ENCODE assay signal across 19 cellular contexts in genomic region chr1:45545553-45546310, GRCh38. TPM values are rescaled to one million over a fixed set of nuclear protein-coding genes. Genes with fewer than 3 reads are reported as not detected.
DNase-seq lines count a peak whose midpoint lies in the region; ATAC-seq and TF ChIP-seq lines count a peak whose summit lies in the region.
"Had no signal": no experiment of that assay in that cellular context is flagged by ENCODE, and none has a peak within 500 bp of the region (broad histone marks: within the 10 kb centered on the region; RNA-seq: fewer than 3 reads in every experiment).

No MANE protein-coding gene starts in this region.

- H3K4me1 ChIP-seq in CD4-positive, alpha-beta memory T cell (ENCODE audit: insufficient read depth, low read length), result peaks cover 35% of the 10 kb centered on the region
- H3K4me1 ChIP-seq in A673 (ENCODE audit: insufficient read depth, low read length, poor library complexity, severe bottlenecking), result no peaks in the 10 kb centered on the region

- peak; percentile 19 for ATAC-seq in GM19023 (IDR thresholded peaks at IDR 0.05; ENCODE audit: unreplicated experiment)
- ATAC-seq in natural killer cell treated with Interleukin-12 subunit alpha and Interleukin-12 subunit beta and Interleukin-15 and Interleukin-18, amount 100 ng/mL, for 72 hours, result no peak

- H3K27ac Mint-ChIP-seq in CD4-positive, alpha-beta memory T cell, result peak overlapping the region; percentile 14 to 86 (median 84)
- H3K27ac Mint-ChIP-seq in activated T-helper 1 cell treated with anti-CD3 and anti-CD28 coated beads, Interleukin-12 subunit alpha, Interleukin-12 subunit beta, Interleukin-2, Interleukin-4 antibody, amounts not matched to agents 30 ng/mL and 10 ng/mL and 1 ng/mL, durations not matched to agents 14 hours and 24 hours and 36 hours, result peak overlapping the region; percentile 80
- H3K27ac Mint-ChIP-seq in natural killer cell treated with Interleukin-12 subunit alpha and Interleukin-12 subunit beta and Interleukin-15 and Interleukin-18, amount 100 ng/mL, for 72 hours, result peak overlapping the region; percentile 35 to 48
- H3K27ac Mint-ChIP-seq: activated CD4-positive, alpha-beta memory T cell treated with anti-CD3 and anti-CD28 coated beads, Interleukin-2, amount 10 ng/mL, durations not matched to agents 7 days and 5 days; H9 had no signal

- H3K36me3 ChIP-seq in CD4-positive, alpha-beta memory T cell (ENCODE audit: insufficient read depth, low read length), result no peaks in the 10 kb centered on the region
- no peaks in the 10 kb centered on the region for H3K36me3 ChIP-seq in A673 (ENCODE audit: insufficient read depth, low read length, poor library complexity, severe bottlenecking)
- H3K36me3 ChIP-seq: transverse colon had no signal

- CTCF ChIA-PET in CD4-positive, alpha-beta memory T cell (lab: Charles Lee; ENCODE audit: partially characterized antibody), result interaction anchor here (1.1 to 5.9 kb wide), 4 partner anchors 10 to 40 kb away, joined by 3 to 26 read pairs (median 4); no protein-coding TSS in a partner anchor
- CTCF ChIA-PET in A673 (lab: Charles Lee), result no interaction called here

- H3K4me1 Mint-ChIP-seq in CD4-positive, alpha-beta memory T cell, result peaks cover 25 to 41% (median 31%) of the 10 kb centered on the region in 4 donors
- H3K4me1 Mint-ChIP-seq in activated T-helper 1 cell treated with anti-CD3 and anti-CD28 coated beads, Interleukin-12 subunit alpha, Interleukin-12 subunit beta, Interleukin-2, Interleukin-4 antibody, amounts not matched to agents 30 ng/mL and 10 ng/mL and 1 ng/mL, durations not matched to agents 14 hours and 24 hours and 36 hours (ENCODE audit: low read depth), result peaks cover 40% of the 10 kb centered on the region
- H3K4me1 Mint-ChIP-seq in natural killer cell treated with Interleukin-12 subunit alpha and Interleukin-12 subunit beta and Interleukin-15 and Interleukin-18, amount 100 ng/mL, for 72 hours (ENCODE audit: low read depth in 2 of 2), result peaks cover 28 to 32% of the 10 kb centered on the region in 2 donors

- H3K4me3 ChIP-seq in CD4-positive, alpha-beta memory T cell (ENCODE audit: low read length in 2 of 2), result no peak overlapping the region
- H3K4me3 ChIP-seq in A673 (ENCODE audit: low read depth, low read length, poor library complexity, severe bottlenecking), result no peak overlapping the region
- H3K4me3 ChIP-seq: transverse colon had no signal

- no peak for TF ChIP-seq CTCF in A673 (conservative IDR thresholded peaks at IDR 0.05; ENCODE audit: low read depth, low read length)

- BruUV-seq in A673 (replicated peaks; lab: Mats Ljungman, UMichigan), result no TSS peak

- POLR2A ChIA-PET in CD4-positive, alpha-beta memory T cell (lab: Charles Lee; ENCODE audit: partially characterized antibody), result interaction anchor here (0.8 to 6.6 kb wide), 4 partner anchors 8 to 770 kb away, joined by 3 to 46 read pairs (median 4); partner anchors contain the start of genes PRDX1 and RPS8
- POLR2A ChIA-PET in A673 (lab: Charles Lee; ENCODE audit: low non-redundant PET), result no interaction called here

- no peak for DNase-seq in CD4-positive, alpha-beta memory T cell
- no peak for DNase-seq in activated T-helper 1 cell treated with anti-CD3 and anti-CD28 coated beads, Interleukin-12 subunit alpha, Interleukin-12 subunit beta, Interleukin-2, Interleukin-4 antibody, amounts not matched to agents 30 ng/mL and 10 ng/mL and 1 ng/mL, durations not matched to agents 14 hours and 24 hours and 36 hours (ENCODE audit: low spot score)
- no peak for DNase-seq in natural killer cell treated with Interleukin-12 subunit alpha and Interleukin-12 subunit beta and Interleukin-15 and Interleukin-18, amount 100 ng/mL, for 72 hours (ENCODE audit: low spot score)
- DNase-seq in A673 (ENCODE audit: low spot score) (no peak), AG08395 (ENCODE audit: low spot score) (no peak), iPS-NIHi11 (ENCODE audit: low spot score) (no peak)
- DNase-seq in activated CD4-positive, CD25-positive, alpha-beta regulatory T cell treated with anti-CD3 and anti-CD28 coated beads, Interleukin-2, amount 50 U/mL, for 72 hours, result no peak
- DNase-seq: activated CD4-positive, alpha-beta memory T cell treated with anti-CD3 and anti-CD28 coated beads, Interleukin-2, amount 10 ng/mL, durations not matched to agents 7 days and 5 days; activated effector memory CD4-positive, alpha-beta T cell treated with Interleukin-2 at 50 U/mL for 16 hours; C1 segment of cervical spinal cord; effector CD8-positive, alpha-beta T cell; GDM1; H9; NCI-H2029 treated with DMSO at 0.1 percent for 48 hours; NCI-H774; Right ventricle myocardium superior; transverse colon had no signal

- H3K27me3 ChIP-seq in CD4-positive, alpha-beta memory T cell (ENCODE audit: insufficient read depth, low read length), result no peaks in the 10 kb centered on the region
- H3K27me3 ChIP-seq in A673 (replicated peaks; ENCODE audit: insufficient read depth, low read depth, low read length, poor library complexity), result no peaks in the 10 kb centered on the region
- H3K27me3 ChIP-seq: transverse colon had no signal

- peak overlapping the region in 1 of 8 donors; percentile 17 for H3K4me3 Mint-ChIP-seq in CD4-positive, alpha-beta memory T cell
- peak overlapping the region; percentile 26 for H3K4me3 Mint-ChIP-seq in activated T-helper 1 cell treated with anti-CD3 and anti-CD28 coated beads, Interleukin-12 subunit alpha, Interleukin-12 subunit beta, Interleukin-2, Interleukin-4 antibody, amounts not matched to agents 30 ng/mL and 10 ng/mL and 1 ng/mL, durations not matched to agents 14 hours and 24 hours and 36 hours
- peak overlapping the region; percentile 8 for H3K4me3 Mint-ChIP-seq in natural killer cell treated with Interleukin-12 subunit alpha and Interleukin-12 subunit beta and Interleukin-15 and Interleukin-18, amount 100 ng/mL, for 72 hours
- H3K4me3 Mint-ChIP-seq: activated CD4-positive, alpha-beta memory T cell treated with anti-CD3 and anti-CD28 coated beads, Interleukin-2, amount 10 ng/mL, durations not matched to agents 7 days and 5 days; H9 had no signal

- intact Hi-C loops in CD4-positive, alpha-beta memory T cell (cut with micrococcal nuclease), result no loop called here
- intact Hi-C loops in activated T-helper 1 cell treated with anti-CD3 and anti-CD28 coated beads, Interleukin-12 subunit alpha, Interleukin-12 subunit beta, Interleukin-2, Interleukin-4 antibody, amounts not matched to agents 30 ng/mL and 10 ng/mL and 1 ng/mL, durations not matched to agents 14 hours and 24 hours and 36 hours (cut with micrococcal nuclease), result no loop called here
- intact Hi-C loops in A673 (cut with micrococcal nuclease; ENCODE audit: unreplicated experiment), result no loop called here

- no peaks in the 10 kb centered on the region for H3K9me3 ChIP-seq in CD4-positive, alpha-beta memory T cell (ENCODE audit: control insufficient read depth in 1 of 2, low read length in 2 of 2)
- no peaks in the 10 kb centered on the region for H3K9me3 ChIP-seq in A673 (ENCODE audit: low read depth, low read length, poor library complexity, severe bottlenecking)
- H3K9me3 ChIP-seq: transverse colon had no signal

- H3K9me3 Mint-ChIP-seq in CD4-positive, alpha-beta memory T cell, result no peaks in the 10 kb centered on the region
- H3K9me3 Mint-ChIP-seq in activated T-helper 1 cell treated with anti-CD3 and anti-CD28 coated beads, Interleukin-12 subunit alpha, Interleukin-12 subunit beta, Interleukin-2, Interleukin-4 antibody, amounts not matched to agents 30 ng/mL and 10 ng/mL and 1 ng/mL, durations not matched to agents 14 hours and 24 hours and 36 hours, result no peaks in the 10 kb centered on the region
- no peaks in the 10 kb centered on the region for H3K9me3 Mint-ChIP-seq in natural killer cell treated with Interleukin-12 subunit alpha and Interleukin-12 subunit beta and Interleukin-15 and Interleukin-18, amount 100 ng/mL, for 72 hours
- H3K9me3 Mint-ChIP-seq: activated CD4-positive, alpha-beta memory T cell treated with anti-CD3 and anti-CD28 coated beads, Interleukin-2, amount 10 ng/mL, durations not matched to agents 7 days and 5 days; brain; H9 had no signal

- H3K27ac ChIP-seq in CD4-positive, alpha-beta memory T cell (ENCODE audit: low read depth, low read length), result no peak overlapping the region
- no peak overlapping the region for H3K27ac ChIP-seq in A673 (ENCODE audit: low read depth, low read length, poor library complexity, severe bottlenecking)

- H3K36me3 Mint-ChIP-seq in CD4-positive, alpha-beta memory T cell, result peaks cover 0 to 2% of the 10 kb centered on the region in 2 donors
- H3K36me3 Mint-ChIP-seq in activated T-helper 1 cell treated with anti-CD3 and anti-CD28 coated beads, Interleukin-12 subunit alpha, Interleukin-12 subunit beta, Interleukin-2, Interleukin-4 antibody, amounts not matched to agents 30 ng/mL and 10 ng/mL and 1 ng/mL, durations not matched to agents 14 hours and 24 hours and 36 hours (ENCODE audit: low read depth), result no peaks in the 10 kb centered on the region
- H3K36me3 Mint-ChIP-seq in natural killer cell treated with Interleukin-12 subunit alpha and Interleukin-12 subunit beta and Interleukin-15 and Interleukin-18, amount 100 ng/mL, for 72 hours, result no peaks in the 10 kb centered on the region
- H3K36me3 Mint-ChIP-seq: brain had no signal

- H3K27me3 Mint-ChIP-seq in CD4-positive, alpha-beta memory T cell, result no peaks in the 10 kb centered on the region
- H3K27me3 Mint-ChIP-seq in activated T-helper 1 cell treated with anti-CD3 and anti-CD28 coated beads, Interleukin-12 subunit alpha, Interleukin-12 subunit beta, Interleukin-2, Interleukin-4 antibody, amounts not matched to agents 30 ng/mL and 10 ng/mL and 1 ng/mL, durations not matched to agents 14 hours and 24 hours and 36 hours (ENCODE audit: insufficient read depth), result peaks cover 5% of the 10 kb centered on the region
- peaks cover 8 to 24% of the 10 kb centered on the region in 2 donors for H3K27me3 Mint-ChIP-seq in natural killer cell treated with Interleukin-12 subunit alpha and Interleukin-12 subunit beta and Interleukin-15 and Interleukin-18, amount 100 ng/mL, for 72 hours

RNA-seq across cellular contexts. Expression of gene AKR1A1, which starts 4.9 kb away (rescaled TPM):
- total RNA-seq in CD4-positive, alpha-beta memory T cell, result 10 to 100 TPM; 84.3 to 89.8 TPM
- 100 to 1,000 TPM in 1 of 2 donors, 10 to 100 TPM in 1; 94.6 to 124 TPM for polyA plus RNA-seq in CD4-positive, alpha-beta memory T cell
- 192 and 194 TPM in 2 replicates for total RNA-seq in activated T-helper 1 cell treated with anti-CD3 and anti-CD28 coated beads, Interleukin-12 subunit alpha, Interleukin-12 subunit beta, Interleukin-2, Interleukin-4 antibody, amounts not matched to agents 30 ng/mL and 10 ng/mL and 1 ng/mL, durations not matched to agents 14 hours and 24 hours and 36 hours
- total RNA-seq in natural killer cell treated with Interleukin-12 subunit alpha and Interleukin-12 subunit beta and Interleukin-15 and Interleukin-18, amount 100 ng/mL, for 72 hours, result 100 to 1,000 TPM; 137 to 181 TPM
- 183 and 189 TPM in 2 replicates for total RNA-seq in A673 (2021)

RNA-seq across cellular contexts. Expression of gene PRDX1, which starts 24.0 kb away (rescaled TPM):
- 100 to 1,000 TPM; 130 to 145 TPM for total RNA-seq in CD4-positive, alpha-beta memory T cell
- polyA plus RNA-seq in CD4-positive, alpha-beta memory T cell, result 100 to 1,000 TPM; 249 to 288 TPM
- total RNA-seq in activated T-helper 1 cell treated with anti-CD3 and anti-CD28 coated beads, Interleukin-12 subunit alpha, Interleukin-12 subunit beta, Interleukin-2, Interleukin-4 antibody, amounts not matched to agents 30 ng/mL and 10 ng/mL and 1 ng/mL, durations not matched to agents 14 hours and 24 hours and 36 hours, result 635 and 655 TPM in 2 replicates
- 100 to 1,000 TPM; 246 to 396 TPM for total RNA-seq in natural killer cell treated with Interleukin-12 subunit alpha and Interleukin-12 subunit beta and Interleukin-15 and Interleukin-18, amount 100 ng/mL, for 72 hours
- total RNA-seq in A673 (2021), result 947 and 1,108 TPM in 2 replicates

RNA-seq across cellular contexts. Expression of gene NASP, which starts 38.1 kb away (rescaled TPM):
- 10 to 100 TPM; 93.7 to 93.9 TPM for total RNA-seq in CD4-positive, alpha-beta memory T cell
- polyA plus RNA-seq in CD4-positive, alpha-beta memory T cell, result 10 to 100 TPM; 57.1 to 87.1 TPM
- 250 and 251 TPM in 2 replicates for total RNA-seq in activated T-helper 1 cell treated with anti-CD3 and anti-CD28 coated beads, Interleukin-12 subunit alpha, Interleukin-12 subunit beta, Interleukin-2, Interleukin-4 antibody, amounts not matched to agents 30 ng/mL and 10 ng/mL and 1 ng/mL, durations not matched to agents 14 hours and 24 hours and 36 hours
- total RNA-seq in natural killer cell treated with Interleukin-12 subunit alpha and Interleukin-12 subunit beta and Interleukin-15 and Interleukin-18, amount 100 ng/mL, for 72 hours, result 100 to 1,000 TPM; 145 to 291 TPM
- total RNA-seq in A673 (2021), result 392 and 403 TPM in 2 replicates

RNA-seq across cellular contexts. Expression of gene MMACHC, which starts 45.6 kb away (rescaled TPM):
- 1 to 10 TPM; 6.2 to 6.5 TPM for total RNA-seq in CD4-positive, alpha-beta memory T cell
- 1 to 10 TPM in 1 of 2 donors, not detected in 1; 1.5 TPM for polyA plus RNA-seq in CD4-positive, alpha-beta memory T cell
- 10.4 and 10.6 TPM in 2 replicates for total RNA-seq in activated T-helper 1 cell treated with anti-CD3 and anti-CD28 coated beads, Interleukin-12 subunit alpha, Interleukin-12 subunit beta, Interleukin-2, Interleukin-4 antibody, amounts not matched to agents 30 ng/mL and 10 ng/mL and 1 ng/mL, durations not matched to agents 14 hours and 24 hours and 36 hours
- total RNA-seq in natural killer cell treated with Interleukin-12 subunit alpha and Interleukin-12 subunit beta and Interleukin-15 and Interleukin-18, amount 100 ng/mL, for 72 hours, result 1 to 10 TPM; 3.8 to 5.6 TPM
- total RNA-seq in A673 (2021), result 14.4 and 16.2 TPM in 2 replicates

RNA-seq across cellular contexts. Expression of gene CCDC163, which starts 45.9 kb away (rescaled TPM):
- total RNA-seq in CD4-positive, alpha-beta memory T cell, result 1 to 10 TPM; 4.0 to 4.2 TPM
- 1 to 10 TPM; 4.3 to 4.6 TPM for polyA plus RNA-seq in CD4-positive, alpha-beta memory T cell
- 3.5 and 4.5 TPM in 2 replicates for total RNA-seq in activated T-helper 1 cell treated with anti-CD3 and anti-CD28 coated beads, Interleukin-12 subunit alpha, Interleukin-12 subunit beta, Interleukin-2, Interleukin-4 antibody, amounts not matched to agents 30 ng/mL and 10 ng/mL and 1 ng/mL, durations not matched to agents 14 hours and 24 hours and 36 hours
- total RNA-seq in natural killer cell treated with Interleukin-12 subunit alpha and Interleukin-12 subunit beta and Interleukin-15 and Interleukin-18, amount 100 ng/mL, for 72 hours, result 1 to 10 TPM; 2.4 to 8.4 TPM
- 2.3 and 2.5 TPM in 2 replicates for total RNA-seq in A673 (2021)
